Comparison of ENCODE assay signal across 21 cellular contexts in genomic region chr6:41755895-41756294, GRCh38. TPM values are rescaled to one million over a fixed set of nuclear protein-coding genes. Genes with fewer than 3 reads are reported as not detected.
DNase-seq lines count a peak whose midpoint lies in the region; ATAC-seq, FAIRE-seq and TF ChIP-seq lines count a peak whose summit lies in the region.
"Had no signal": no experiment of that assay in that cellular context is flagged by ENCODE, and none has a peak within 500 bp of the region (broad histone marks: within the 10 kb centered on the region; RNA-seq: fewer than 3 reads in every experiment).

No MANE protein-coding gene starts in this region.

- H3K27ac ChIP-seq in Panc1 (ENCODE audit: low read length), result no peak overlapping the region
- H3K27ac ChIP-seq in kidney (ENCODE audit: low read depth in 2 of 2, low read length in 2 of 2), result no peak overlapping the region
- H3K27ac ChIP-seq in stomach, result peak overlapping the region in 4 of 5 donors; percentile 17 to 58 (median 30)
- H3K27ac ChIP-seq in Karpas-422 (ENCODE audit: low read length), result no peak overlapping the region
- H3K27ac ChIP-seq: 22Rv1, A549 had no signal

- no peak overlapping the region for H2AFZ ChIP-seq in Karpas-422 (ENCODE audit: low read length)

- no peak overlapping the region for H3K4me3 ChIP-seq in Panc1 (ENCODE audit: low read depth in 2 of 2, low read length in 2 of 2)
- H3K4me3 ChIP-seq in kidney (ENCODE audit: low read length in 2 of 2), result no peak overlapping the region
- no peak overlapping the region for H3K4me3 ChIP-seq in stomach
- no peak overlapping the region for H3K4me3 ChIP-seq in Karpas-422 (ENCODE audit: low read length)
- H3K4me3 ChIP-seq: A549, GM12878 had no signal

- H3K9ac ChIP-seq in kidney (ENCODE audit: low read length in 2 of 2), result no peak overlapping the region
- no peak overlapping the region for H3K9ac ChIP-seq in Karpas-422 (ENCODE audit: low read length)

- H3K9me3 ChIP-seq in Panc1 (ENCODE audit: control insufficient read depth, insufficient read depth, low read depth, low read length) (no peaks in the 10 kb centered on the region), kidney (ENCODE audit: control insufficient read depth in 1 of 2, low read length in 2 of 2) (no peaks in the 10 kb centered on the region), stomach (no peaks in the 10 kb centered on the region), Karpas-422 (ENCODE audit: low read length) (no peaks in the 10 kb centered on the region)
- H3K9me3 ChIP-seq: A549 had no signal

- no peaks in the 10 kb centered on the region for H3K36me3 Mint-ChIP-seq in activated naive CD8-positive, alpha-beta T cell treated with anti-CD3 and anti-CD28 coated beads, Interleukin-2, amount 10 ng/mL, durations not matched to agents 7 days and 5 days
- no peaks in the 10 kb centered on the region for H3K36me3 Mint-ChIP-seq in activated naive CD8-positive, alpha-beta T cell treated with anti-CD3 and anti-CD28 coated beads for 36 hours
- H3K36me3 Mint-ChIP-seq: CD8-positive, alpha-beta T cell had no signal

- H4K20me1 ChIP-seq in Karpas-422 (ENCODE audit: insufficient read depth, low read depth, low read length), result no peaks in the 10 kb centered on the region

- in situ Hi-C loops in Panc1 (cut with HindIII; ENCODE audit: low pct_unique_long_range_greater_than_20kb, low sequenced_read_pairs), result no loop called here

- no peak overlapping the region for H3K4me2 ChIP-seq in Karpas-422 (ENCODE audit: low read depth, low read length, poor library complexity, severe bottlenecking)
- H3K4me2 ChIP-seq: A549 had no signal

- H3K27ac Mint-ChIP-seq in activated naive CD8-positive, alpha-beta T cell treated with anti-CD3 and anti-CD28 coated beads, Interleukin-2, amount 10 ng/mL, durations not matched to agents 7 days and 5 days, result no peak overlapping the region
- no peak overlapping the region for H3K27ac Mint-ChIP-seq in activated naive CD8-positive, alpha-beta T cell treated with anti-CD3 and anti-CD28 coated beads for 36 hours
- H3K27ac Mint-ChIP-seq: IgD-negative memory B cell had no signal

- TF ChIP-seq POLR2A in stomach (IDR thresholded peaks at IDR 0.05), result no peak

- CTCF ChIA-PET in Panc1 (lab: Charles Lee), result no interaction called here

- ATAC-seq in activated naive CD8-positive, alpha-beta T cell treated with anti-CD3 and anti-CD28 coated beads, Interleukin-2, amount 10 ng/mL, durations not matched to agents 7 days and 5 days (ENCODE audit: low read depth), result peak; percentile 5
- ATAC-seq in Panc1, result peak; percentile 21; the same call in 1 of the 2 replicates
- no peak for ATAC-seq in HG02884 (IDR thresholded peaks at IDR 0.05; ENCODE audit: unreplicated experiment)
- ATAC-seq: A549; CD8-positive, alpha-beta T cell; GM12878 had no signal

- no peak for TF ChIP-seq EP300 in stomach (IDR thresholded peaks at IDR 0.05)

- no peak for FAIRE-seq in kidney (lab: Jason Lieb, UNC)
- FAIRE-seq: A549, GM12878, GM19239, HTR-8/SVneo had no signal

- no TSS peak for BruUV-seq in Panc1 (replicated peaks; lab: Mats Ljungman, UMichigan)

- no peaks in the 10 kb centered on the region for H3K9me2 ChIP-seq in Karpas-422 (replicated peaks; ENCODE audit: insufficient read depth, low read length)

- WGBS in stomach, 5 donors, result 39 to 72% (median 46%) methylated on average over 4 of the region's 4 CpGs

- H3K4me1 ChIP-seq in Panc1 (ENCODE audit: control insufficient read depth, insufficient read depth, low read length) (no peaks in the 10 kb centered on the region), kidney (ENCODE audit: control insufficient read depth in 1 of 2, insufficient read depth in 1 of 2, low read depth in 1 of 2, low read length in 2 of 2) (no peaks in the 10 kb centered on the region), stomach (peaks cover 8 to 31% (median 19%) of the 10 kb centered on the region in 4 donors), Karpas-422 (ENCODE audit: low read length) (peaks cover 8% of the 10 kb centered on the region)
- H3K4me1 ChIP-seq: A549 had no signal

- peaks cover 10% of the 10 kb centered on the region for H3K27me3 Mint-ChIP-seq in activated naive CD8-positive, alpha-beta T cell treated with anti-CD3 and anti-CD28 coated beads, Interleukin-2, amount 10 ng/mL, durations not matched to agents 7 days and 5 days
- peaks cover 3% of the 10 kb centered on the region for H3K27me3 Mint-ChIP-seq in activated naive CD8-positive, alpha-beta T cell treated with anti-CD3 and anti-CD28 coated beads for 36 hours

- H3K9me3 Mint-ChIP-seq in activated naive CD8-positive, alpha-beta T cell treated with anti-CD3 and anti-CD28 coated beads, Interleukin-2, amount 10 ng/mL, durations not matched to agents 7 days and 5 days, result no peaks in the 10 kb centered on the region
- no peaks in the 10 kb centered on the region for H3K9me3 Mint-ChIP-seq in activated naive CD8-positive, alpha-beta T cell treated with anti-CD3 and anti-CD28 coated beads for 36 hours
- H3K9me3 Mint-ChIP-seq: CD8-positive, alpha-beta T cell; IgD-negative memory B cell had no signal

- intact Hi-C loops in Panc1 (cut with micrococcal nuclease; ENCODE audit: unreplicated experiment), result no loop called here
- intact Hi-C loops in kidney (cut with DNase I), result no loop called here
- intact Hi-C loops in stomach (cut with DNase I; ENCODE audit: low total_unique reads), result no loop called here

- H3K79me2 ChIP-seq in Karpas-422 (ENCODE audit: low read length), result no peaks in the 10 kb centered on the region

- H3K36me3 ChIP-seq in Panc1 (ENCODE audit: control insufficient read depth, insufficient read depth, low read length) (no peaks in the 10 kb centered on the region), kidney (ENCODE audit: control insufficient read depth in 1 of 2, insufficient read depth in 2 of 2, low read length in 2 of 2) (no peaks in the 10 kb centered on the region), stomach (no peaks in the 10 kb centered on the region), Karpas-422 (ENCODE audit: insufficient read depth, low read length) (no peaks in the 10 kb centered on the region)

- POLR2A ChIA-PET in activated naive CD8-positive, alpha-beta T cell treated with anti-CD3 and anti-CD28 coated beads, Interleukin-2, amount 10 ng/mL, durations not matched to agents 7 days and 5 days (lab: Charles Lee), result no interaction called here
- POLR2A ChIA-PET in Panc1 (lab: Charles Lee), result no interaction called here

- H3K27me3 ChIP-seq in Panc1 (ENCODE audit: control insufficient read depth, insufficient read depth, low read length) (no peaks in the 10 kb centered on the region), stomach (no peaks in the 10 kb centered on the region), Karpas-422 (ENCODE audit: low read length) (no peaks in the 10 kb centered on the region)

- no peak overlapping the region for H3K4me3 Mint-ChIP-seq in activated naive CD8-positive, alpha-beta T cell treated with anti-CD3 and anti-CD28 coated beads, Interleukin-2, amount 10 ng/mL, durations not matched to agents 7 days and 5 days
- no peak overlapping the region for H3K4me3 Mint-ChIP-seq in activated naive CD8-positive, alpha-beta T cell treated with anti-CD3 and anti-CD28 coated beads for 36 hours
- H3K4me3 Mint-ChIP-seq: CD8-positive, alpha-beta T cell; IgD-negative memory B cell had no signal

- H3K4me1 Mint-ChIP-seq in activated naive CD8-positive, alpha-beta T cell treated with anti-CD3 and anti-CD28 coated beads, Interleukin-2, amount 10 ng/mL, durations not matched to agents 7 days and 5 days, result peaks cover 7% of the 10 kb centered on the region
- H3K4me1 Mint-ChIP-seq in activated naive CD8-positive, alpha-beta T cell treated with anti-CD3 and anti-CD28 coated beads for 36 hours, result no peaks in the 10 kb centered on the region

- DNase-seq in activated naive CD8-positive, alpha-beta T cell treated with anti-CD3 and anti-CD28 coated beads, Interleukin-2, amount 10 ng/mL, durations not matched to agents 7 days and 5 days, result no peak
- no peak for DNase-seq in activated naive CD8-positive, alpha-beta T cell treated with anti-CD3 and anti-CD28 coated beads for 36 hours
- DNase-seq in Panc1 (ENCODE audit: low read depth, low spot score) (no peak), kidney (peak; percentile 10), stomach (no peak), Karpas-422 (no peak), NCI-H146 treated with DMSO at 0.1 percent for 48 hours (lab: John Stamatoyannopoulos, UW; ENCODE audit: unreplicated experiment) (no peak)
- DNase-seq: AML-193; Calu3; CD8-positive, alpha-beta T cell; DMS79 treated with DMSO at 0.1 percent for 48 hours; HCEC 1CT had no signal

- TF ChIP-seq CTCF in Panc1 (IDR thresholded peaks at IDR 0.05), result no peak
- TF ChIP-seq CTCF in kidney (IDR thresholded peaks at IDR 0.05; ENCODE audit: borderline replicate concordance, extremely low read depth, insufficient read depth), result no peak
- no peak for TF ChIP-seq CTCF in stomach (IDR thresholded peaks at IDR 0.05)

RNA-seq across cellular contexts. Expression of gene PGC, which starts 8.7 kb away (rescaled TPM):
- total RNA-seq in activated naive CD8-positive, alpha-beta T cell treated with anti-CD3 and anti-CD28 coated beads, Interleukin-2, amount 10 ng/mL, durations not matched to agents 7 days and 5 days, result not detected
- total RNA-seq in activated naive CD8-positive, alpha-beta T cell treated with anti-CD3 and anti-CD28 coated beads for 36 hours, result not detected
- total RNA-seq in Panc1 (2021; ENCODE audit: unreplicated experiment) (0.18 TPM), kidney (not detected), stomach (over 10,000 TPM in 1 of 5 donors, 1,000 to 10,000 TPM in 3, 100 to 1,000 TPM in 1; 101 to 32,926 (median 1,172) TPM)
- 0.16 TPM for polyA plus RNA-seq in Panc1 (2012; ENCODE audit: insufficient read length)
- polyA plus RNA-seq in kidney (ENCODE audit: insufficient read depth, low read depth, low replicate concordance) (0.39 TPM), stomach (over 10,000 TPM in 2 of 3 donors, 1,000 to 10,000 TPM in 1; 8,432 to 48,206 (median 26,682) TPM)
- total RNA-seq in Karpas-422 (2014; rRNA removed; shearing (Covaris generic); ENCODE audit: low replicate concordance), result not detected in 2 replicates
- total RNA-seq: Calu3; CD8-positive, alpha-beta T cell; H4 had no signal
- polyA plus RNA-seq: A549, BJ, GM12878, IgD-negative memory B cell had no signal

RNA-seq across cellular contexts. Expression of gene TFEB, which starts 20.5 kb away (rescaled TPM):
- 10 to 100 TPM; 17.6 TPM for total RNA-seq in activated naive CD8-positive, alpha-beta T cell treated with anti-CD3 and anti-CD28 coated beads, Interleukin-2, amount 10 ng/mL, durations not matched to agents 7 days and 5 days
- total RNA-seq in activated naive CD8-positive, alpha-beta T cell treated with anti-CD3 and anti-CD28 coated beads for 36 hours, result 10 to 100 TPM in 1 of 2 experiments, 1 to 10 TPM in 1; 9.3 to 11.5 TPM
- total RNA-seq in Panc1 (2021; ENCODE audit: unreplicated experiment) (13.3 TPM), kidney (50.7 TPM), stomach (100 to 1,000 TPM in 1 of 5 donors, 10 to 100 TPM in 2, 1 to 10 TPM in 2; 6.4 to 130 (median 12.9) TPM)
- 14.9 TPM for polyA plus RNA-seq in Panc1 (2012; ENCODE audit: insufficient read length)
- polyA plus RNA-seq in kidney (ENCODE audit: insufficient read depth, low read depth, low replicate concordance) (51.0 TPM), stomach (10 to 100 TPM; 12.1 to 19.5 (median 14.0) TPM)
- 72.3 and 117 TPM in 2 replicates for total RNA-seq in Karpas-422 (2014; rRNA removed; shearing (Covaris generic); ENCODE audit: low replicate concordance)

RNA-seq across cellular contexts. Expression of gene FRS3, which starts 23.8 kb away (rescaled TPM):
- total RNA-seq in activated naive CD8-positive, alpha-beta T cell treated with anti-CD3 and anti-CD28 coated beads, Interleukin-2, amount 10 ng/mL, durations not matched to agents 7 days and 5 days, result 1 to 10 TPM; 6.2 to 8.3 TPM
- 1 to 10 TPM; 3.1 to 5.2 TPM for total RNA-seq in activated naive CD8-positive, alpha-beta T cell treated with anti-CD3 and anti-CD28 coated beads for 36 hours
- total RNA-seq in Panc1 (2021; ENCODE audit: unreplicated experiment) (3.0 TPM), kidney (7.0 TPM), stomach (10 to 100 TPM in 1 of 5 donors, 1 to 10 TPM in 3, under 1 TPM in 1; 0.29 to 22.2 (median 3.1) TPM)
- 4.9 TPM for polyA plus RNA-seq in Panc1 (2012; ENCODE audit: insufficient read length)
- polyA plus RNA-seq in kidney (ENCODE audit: insufficient read depth, low read depth, low replicate concordance) (5.3 TPM), stomach (1 to 10 TPM; 2.9 to 4.4 (median 4.1) TPM)
- total RNA-seq in Karpas-422 (2014; rRNA removed; shearing (Covaris generic); ENCODE audit: low replicate concordance), result 4.8 and 9.5 TPM in 2 replicates

RNA-seq across cellular contexts. Expression of gene PRICKLE4, which starts 24.7 kb away (rescaled TPM):
- not detected for total RNA-seq in activated naive CD8-positive, alpha-beta T cell treated with anti-CD3 and anti-CD28 coated beads, Interleukin-2, amount 10 ng/mL, durations not matched to agents 7 days and 5 days
- not detected for total RNA-seq in activated naive CD8-positive, alpha-beta T cell treated with anti-CD3 and anti-CD28 coated beads for 36 hours
- total RNA-seq in Panc1 (2021; ENCODE audit: unreplicated experiment) (1.6 TPM), kidney (6.5 TPM), stomach (10 to 100 TPM in 3 of 5 donors, 1 to 10 TPM in 2; 4.4 to 77.0 (median 27.8) TPM)
- 1.3 TPM for polyA plus RNA-seq in Panc1 (2012; ENCODE audit: insufficient read length)
- polyA plus RNA-seq in kidney (ENCODE audit: insufficient read depth, low read depth, low replicate concordance) (1.4 TPM), stomach (1 to 10 TPM in 2 of 3 donors, not detected in 1; 1.9 to 4.8 TPM)
- 0.41 and 2.8 TPM in 2 replicates for total RNA-seq in Karpas-422 (2014; rRNA removed; shearing (Covaris generic); ENCODE audit: low replicate concordance)
- total RNA-seq: CD8-positive, alpha-beta T cell; H4 had no signal
- polyA plus RNA-seq: IgD-negative memory B cell had no signal

RNA-seq across cellular contexts. Expression of gene TOMM6, which starts 31.6 kb away (rescaled TPM):
- 100 to 1,000 TPM; 157 to 163 TPM for total RNA-seq in activated naive CD8-positive, alpha-beta T cell treated with anti-CD3 and anti-CD28 coated beads, Interleukin-2, amount 10 ng/mL, durations not matched to agents 7 days and 5 days
- 100 to 1,000 TPM; 423 to 429 TPM for total RNA-seq in activated naive CD8-positive, alpha-beta T cell treated with anti-CD3 and anti-CD28 coated beads for 36 hours
- total RNA-seq in Panc1 (2021; ENCODE audit: unreplicated experiment) (234 TPM), kidney (150 TPM), stomach (100 to 1,000 TPM in 2 of 5 donors, 10 to 100 TPM in 3; 11.9 to 159 (median 68.7) TPM)
- polyA plus RNA-seq in Panc1 (2012; ENCODE audit: insufficient read length), result 179 TPM
- polyA plus RNA-seq in kidney (ENCODE audit: insufficient read depth, low read depth, low replicate concordance) (479 TPM), stomach (100 to 1,000 TPM; 308 to 343 (median 323) TPM)
- 119 and 229 TPM in 2 replicates for total RNA-seq in Karpas-422 (2014; rRNA removed; shearing (Covaris generic); ENCODE audit: low replicate concordance)

Comparison
In these comparisons a context has a peak if more than half of its experiments do, and no peak if none do; other contexts are left out.
1. H3K27ac ChIP-seq: peak in stomach (4 of 5); none in Panc1 (single experiment), kidney (0 of 2) and Karpas-422 (single experiment).
2. RNA of gene PGC, which starts 8.7 kb away (total RNA-seq): 101 to 32,926 TPM in stomach; 0.18 TPM in Panc1 (single experiment), not detected in activated naive CD8-positive, alpha-beta T cell treated with anti-CD3 and anti-CD28 coated beads, Interleukin-2, amount 10 ng/mL, durations not matched to agents 7 days and 5 days, not detected in activated naive CD8-positive, alpha-beta T cell treated with anti-CD3 and anti-CD28 coated beads for 36 hours, not detected in kidney (single experiment) and not detected in Karpas-422; every median in the first group is over 10 times any median in the second.